8 cellular contexts compared by ENCODE assay signal in the genomic region with DNA sequence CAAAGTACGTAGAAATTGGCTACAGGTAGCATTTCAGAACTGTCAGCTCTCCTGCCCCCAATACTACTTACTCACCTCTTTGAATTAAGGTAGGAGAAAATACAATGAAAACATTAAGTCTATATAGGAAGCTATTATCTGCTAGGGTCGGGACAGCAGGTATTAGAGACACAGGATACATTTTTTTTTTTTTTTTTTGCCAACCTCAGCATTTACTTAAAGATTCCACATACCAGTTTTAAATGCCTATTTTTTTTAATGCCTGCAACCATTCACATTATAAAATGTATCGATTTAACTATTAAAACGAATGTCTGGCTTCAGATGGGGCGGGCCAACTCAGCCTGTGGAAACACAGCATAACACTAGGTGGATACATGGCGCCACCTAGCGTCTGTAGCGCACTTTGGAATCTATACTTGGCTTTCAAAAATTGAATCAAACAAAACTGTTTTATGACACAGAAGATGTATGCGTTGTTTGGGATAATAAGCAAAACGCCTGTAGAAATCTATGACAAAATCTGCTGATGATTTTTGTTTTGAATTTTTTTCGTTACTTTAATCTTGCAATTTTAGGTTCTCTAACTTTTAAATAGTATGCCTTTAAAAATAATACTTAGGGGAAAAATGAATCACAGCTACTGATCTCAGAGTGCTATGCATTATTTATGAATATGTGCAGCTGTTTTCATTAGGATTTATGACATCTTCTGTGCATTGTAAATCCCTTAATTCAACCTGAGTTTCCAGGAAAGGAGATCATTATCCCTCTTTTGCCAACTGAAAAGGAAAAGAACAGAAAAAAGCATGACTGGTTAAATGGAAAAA.
A peak's percentile ranks its signal among the peaks of the same experiment; 100 is the strongest.
DNase-seq lines count a peak whose midpoint lies in the region; ATAC-seq and TF ChIP-seq lines count a peak whose summit lies in the region.

No MANE protein-coding gene starts in this region.

- DNase-seq in AG09309 (ENCODE audit: low read depth) (no peak), NCI-H2107 treated with DMSO at 0.1 percent for 48 hours (lab: John Stamatoyannopoulos, UW; ENCODE audit: unreplicated experiment) (peak; percentile 13), WTC11 (ENCODE audit: low spot score) (peak; percentile 81), cardiac fibroblast (ENCODE audit: low read depth in 2 of 2) (peak; percentile 72 to 75), left colon (peak; percentile 31 to 87)
- peak; percentile 81 for DNase-seq in stimulated activated CD4-positive, alpha-beta T cell treated with anti-CD3 and anti-CD28 coated beads, Interleukin-4, amount 100 ng/mL, for 24 hours

- CTCF ChIA-PET in WTC11 (lab: Charles Lee), result interaction anchor here (0.6 to 2.1 kb wide), 8 partner anchors 377 to 1149 kb away, joined by 3 to 10 read pairs (median 3); no protein-coding TSS in a partner anchor

- no peak overlapping the region for H3K27ac Mint-ChIP-seq in WTC11

- POLR2A ChIA-PET in WTC11 (lab: Charles Lee), result interaction anchor here (0.6 kb wide), 1 partner anchor 71 kb away, joined by 3 read pairs; no protein-coding TSS in a partner anchor

- intact Hi-C loops in left colon (cut with DNase I, micrococcal nuclease), result loop anchor here in 1 of 2 donors (2.0 kb wide), 1 partner anchor 538 kb away; no protein-coding TSS in a partner anchor

- H3K4me3 ChIP-seq in AG09309 (ENCODE audit: control insufficient read depth, low read depth, low read length), result no peak overlapping the region
- H3K4me3 ChIP-seq in cardiac fibroblast (replicated peaks in 1 of 2; ENCODE audit: low read depth in 2 of 2, low read length in 2 of 2), result no peak overlapping the region

- ATAC-seq in GM18858 (IDR thresholded peaks at IDR 0.05; ENCODE audit: unreplicated experiment), result peak; percentile 82
- ATAC-seq in HG03064 (IDR thresholded peaks at IDR 0.05; ENCODE audit: low read depth, unreplicated experiment), result peak; percentile 74
- peak; percentile 76 for ATAC-seq in WTC11
- peak; percentile 73 for ATAC-seq in left colon

- no peaks in the 10 kb centered on the region for H3K27me3 Mint-ChIP-seq in WTC11 (ENCODE audit: low read depth)

- no peak overlapping the region for H3K4me3 Mint-ChIP-seq in WTC11

- peaks cover 18% of the 10 kb centered on the region for H3K4me1 Mint-ChIP-seq in WTC11

- peaks cover 7% of the 10 kb centered on the region; the same call in 1 of the 2 replicates for H3K9me3 Mint-ChIP-seq in WTC11

- TF ChIP-seq CTCF in AG09309 (IDR thresholded peaks at IDR 0.05; ENCODE audit: control insufficient read depth, insufficient read depth, low read depth, low read length, missing control alignments) (peak; percentile 87), WTC11 (IDR thresholded peaks at IDR 0.05) (peak; percentile 78), cardiac fibroblast (IDR thresholded peaks at IDR 0.05; ENCODE audit: low read depth, low read length) (peak; percentile 82)

- no peaks in the 10 kb centered on the region for H3K36me3 Mint-ChIP-seq in WTC11

TF ChIP-seq in WTC11, 78 proteins besides CTCF, POLR2A, EP300 and RAD21:
- TF ChIP-seq, protein P1, sequence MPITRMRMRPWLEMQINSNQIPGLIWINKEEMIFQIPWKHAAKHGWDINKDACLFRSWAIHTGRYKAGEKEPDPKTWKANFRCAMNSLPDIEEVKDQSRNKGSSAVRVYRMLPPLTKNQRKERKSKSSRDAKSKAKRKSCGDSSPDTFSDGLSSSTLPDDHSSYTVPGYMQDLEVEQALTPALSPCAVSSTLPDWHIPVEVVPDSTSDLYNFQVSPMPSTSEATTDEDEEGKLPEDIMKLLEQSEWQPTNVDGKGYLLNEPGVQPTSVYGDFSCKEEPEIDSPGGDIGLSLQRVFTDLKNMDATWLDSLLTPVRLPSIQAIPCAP (CRISPR knock-in tag; IDR thresholded peaks at IDR 0.05), result no peak
- TF ChIP-seq, protein P2, sequence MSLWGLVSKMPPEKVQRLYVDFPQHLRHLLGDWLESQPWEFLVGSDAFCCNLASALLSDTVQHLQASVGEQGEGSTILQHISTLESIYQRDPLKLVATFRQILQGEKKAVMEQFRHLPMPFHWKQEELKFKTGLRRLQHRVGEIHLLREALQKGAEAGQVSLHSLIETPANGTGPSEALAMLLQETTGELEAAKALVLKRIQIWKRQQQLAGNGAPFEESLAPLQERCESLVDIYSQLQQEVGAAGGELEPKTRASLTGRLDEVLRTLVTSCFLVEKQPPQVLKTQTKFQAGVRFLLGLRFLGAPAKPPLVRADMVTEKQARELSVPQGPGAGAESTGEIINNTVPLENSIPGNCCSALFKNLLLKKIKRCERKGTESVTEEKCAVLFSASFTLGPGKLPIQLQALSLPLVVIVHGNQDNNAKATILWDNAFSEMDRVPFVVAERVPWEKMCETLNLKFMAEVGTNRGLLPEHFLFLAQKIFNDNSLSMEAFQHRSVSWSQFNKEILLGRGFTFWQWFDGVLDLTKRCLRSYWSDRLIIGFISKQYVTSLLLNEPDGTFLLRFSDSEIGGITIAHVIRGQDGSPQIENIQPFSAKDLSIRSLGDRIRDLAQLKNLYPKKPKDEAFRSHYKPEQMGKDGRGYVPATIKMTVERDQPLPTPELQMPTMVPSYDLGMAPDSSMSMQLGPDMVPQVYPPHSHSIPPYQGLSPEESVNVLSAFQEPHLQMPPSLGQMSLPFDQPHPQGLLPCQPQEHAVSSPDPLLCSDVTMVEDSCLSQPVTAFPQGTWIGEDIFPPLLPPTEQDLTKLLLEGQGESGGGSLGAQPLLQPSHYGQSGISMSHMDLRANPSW (CRISPR knock-in tag; conservative IDR thresholded peaks at IDR 0.05; ENCODE audit: low read depth), result no peak
- TF ChIP-seq JAZF1 (CRISPR knock-in tag; IDR thresholded peaks at IDR 0.05) (no peak), NFE2L1 (CRISPR knock-in tag; IDR thresholded peaks at IDR 0.05) (no peak), NFATC4 (CRISPR knock-in tag; IDR thresholded peaks at IDR 0.05) (no peak), TEAD1 (CRISPR knock-in tag; IDR thresholded peaks at IDR 0.05) (no peak)
